ENCODE assay signal across 8 cellular contexts in the genomic region with DNA sequence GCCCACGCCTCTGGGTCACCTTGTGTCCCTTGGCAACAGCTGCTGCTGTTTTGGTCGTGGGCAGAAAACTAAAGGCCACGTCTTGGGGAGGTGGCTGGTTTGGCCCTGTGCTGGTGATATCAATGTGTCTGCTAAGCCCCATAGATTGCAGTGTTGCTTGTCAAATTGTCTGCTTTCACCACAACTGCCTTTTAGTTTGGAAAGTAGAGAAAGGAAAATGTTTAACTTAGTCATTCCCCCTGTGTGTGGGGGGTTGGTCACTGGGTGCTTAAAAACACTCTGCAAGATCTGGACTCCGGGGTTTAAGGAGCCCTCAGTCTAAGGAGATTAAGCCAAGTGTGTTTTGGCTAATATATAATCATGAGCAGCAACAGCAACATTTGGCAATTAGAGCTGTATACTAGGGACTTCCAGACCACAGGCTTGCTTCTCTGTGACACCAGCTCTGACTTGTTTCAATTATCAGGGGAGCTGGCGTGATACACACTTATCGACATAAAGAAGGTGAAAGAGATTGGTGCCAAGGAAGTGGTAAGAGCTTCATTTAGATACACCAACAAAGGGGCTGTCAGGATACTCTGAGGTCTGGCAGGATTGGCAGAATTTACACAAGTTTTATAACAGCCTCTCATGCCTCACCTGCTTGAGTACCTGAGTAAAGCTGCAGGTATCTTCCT. TPM values are rescaled to one million over a fixed set of nuclear protein-coding genes. Genes with fewer than 3 reads are reported as not detected.
DNase-seq lines count a peak whose midpoint lies in the region; ATAC-seq and TF ChIP-seq lines count a peak whose summit lies in the region.

No MANE protein-coding gene starts in this region.

- H3K4me1 ChIP-seq in SJCRH30: peaks cover 2% of the 10 kb centered on the region; the same call in 1 of the 2 replicates

- peak; percentile 57 for DNase-seq in AG10803 (ENCODE audit: low read depth)
- DNase-seq in MG63: no peak
- DNase-seq in brain microvascular endothelial cell: no peak
- peak in 2 of 10 donors; percentile 32 to 33 for DNase-seq in naive thymus-derived CD8-positive, alpha-beta T cell
- no peak for DNase-seq in stimulated activated CD4-positive, alpha-beta T cell treated with anti-CD3 and anti-CD28 coated beads, Interleukin-2, amount 100 ng/mL, for 24 hours
- no peak for DNase-seq in SJCRH30

- H3K4me1 Mint-ChIP-seq in naive thymus-derived CD8-positive, alpha-beta T cell: peaks cover 37 to 70% (median 58%) of the 10 kb centered on the region in 4 donors

- H3K27me3 ChIP-seq in MG63 (no peaks in the 10 kb centered on the region), brain microvascular endothelial cell (replicated peaks) (no peaks in the 10 kb centered on the region), SJCRH30 (no peaks in the 10 kb centered on the region)

- peak in 1 of 2 donors; percentile 50 for ATAC-seq in naive thymus-derived CD8-positive, alpha-beta T cell
- ATAC-seq in HG02571 (IDR thresholded peaks at IDR 0.05; ENCODE audit: unreplicated experiment) (no peak), GM18909 (IDR thresholded peaks at IDR 0.05; ENCODE audit: poor library complexity, unreplicated experiment) (no peak)

- H3K4me3 ChIP-seq in AG10803 (ENCODE audit: low read length) (peak overlapping the region; percentile 91), MG63 (peak overlapping the region; percentile 95), brain microvascular endothelial cell (ENCODE audit: low read depth, low read length) (peak overlapping the region; percentile 67), SJCRH30 (no peak overlapping the region)

- H3K9me3 ChIP-seq in MG63 (no peaks in the 10 kb centered on the region), SJCRH30 (replicated peaks) (no peaks in the 10 kb centered on the region)

- H3K27ac ChIP-seq in brain microvascular endothelial cell: peak overlapping the region; percentile 87
- no peak overlapping the region for H3K27ac ChIP-seq in SJCRH30

- H3K36me3 Mint-ChIP-seq in naive thymus-derived CD8-positive, alpha-beta T cell: peaks cover 0 to 10% (median 2%) of the 10 kb centered on the region in 3 donors

- H3K27ac Mint-ChIP-seq in naive thymus-derived CD8-positive, alpha-beta T cell: peak overlapping the region in 8 of 10 donors; percentile 20 to 96 (median 65)

- H3K36me3 ChIP-seq in MG63 (peaks cover 77% of the 10 kb centered on the region), brain microvascular endothelial cell (replicated peaks) (peaks cover 53% of the 10 kb centered on the region), SJCRH30 (peaks cover 5% of the 10 kb centered on the region; the same call in 1 of the 2 replicates)

- POLR2A ChIA-PET in naive thymus-derived CD8-positive, alpha-beta T cell (lab: Charles Lee): interaction anchor here (0.8 to 1.5 kb wide), 4 partner anchors 11 to 35 kb away, joined by 3 to 5 read pairs (median 4); no protein-coding TSS in a partner anchor

- H3K9me3 Mint-ChIP-seq in naive thymus-derived CD8-positive, alpha-beta T cell: no peaks in the 10 kb centered on the region

- H3K4me3 Mint-ChIP-seq in naive thymus-derived CD8-positive, alpha-beta T cell: peak overlapping the region in 8 of 10 donors; percentile 18 to 97 (median 87)

- no peaks in the 10 kb centered on the region for H3K27me3 Mint-ChIP-seq in naive thymus-derived CD8-positive, alpha-beta T cell

- TF ChIP-seq CTCF in AG10803 (conservative IDR thresholded peaks at IDR 0.05; ENCODE audit: low read length) (no peak), brain microvascular endothelial cell (IDR thresholded peaks at IDR 0.05; ENCODE audit: low read depth, low read length, missing control alignments) (no peak)

- in situ Hi-C loops in brain microvascular endothelial cell (cut with HindIII; ENCODE audit: low pct_ligation_motif_present, low sequenced_read_pairs): no loop called here

RNA-seq across cellular contexts. Expression of gene SMAD3, which starts 3.5 kb away (rescaled TPM):
- 32.9 and 38.2 TPM in 2 replicates for total RNA-seq in MG63 (2014; rRNA removed; shearing (Covaris generic); ENCODE audit: low replicate concordance)
- 10 to 100 TPM; 53.1 to 55.4 TPM for total RNA-seq in naive thymus-derived CD8-positive, alpha-beta T cell
- polyA plus RNA-seq in naive thymus-derived CD8-positive, alpha-beta T cell: 1 to 10 TPM in 2 of 3 donors, under 1 TPM in 1; 0.57 to 4.2 (median 1.7) TPM
- 22.8 and 23.0 TPM in 2 replicates for total RNA-seq in SJCRH30 (2014; rRNA removed; shearing (Covaris generic))
